In genomic region chr6:13574571-13575376, GRCh38 we compare ENCODE assay signal across 1 cellular context.
TF ChIP-seq lines count a peak whose summit lies in the region.

SIRT5 (plus strand) TSS chr6:13574601; CDS start chr6:13584111, 9,510 bp downstream.

TF ChIP-seq in WTC11, 78 proteins besides CTCF, POLR2A, EP300 and RAD21 (continued from another document and continues in another):
- TF ChIP-seq ZNF532 (CRISPR knock-in tag; IDR thresholded peaks at IDR 0.05; ENCODE audit: borderline replicate concordance) (no peak), ZNF396 (CRISPR knock-in tag; IDR thresholded peaks at IDR 0.05; ENCODE audit: borderline replicate concordance) (no peak), TEAD1 (CRISPR knock-in tag; IDR thresholded peaks at IDR 0.05) (0 out of 2 replicates have a peak, but pooled peaks have one; percentile 53), NR1H2 (CRISPR knock-in tag; IDR thresholded peaks at IDR 0.05) (no peak), ZBTB43 (CRISPR knock-in tag; IDR thresholded peaks at IDR 0.05) (peak; percentile 72; the same call in 1 of the 2 replicates), EMX1 (CRISPR knock-in tag; IDR thresholded peaks at IDR 0.05) (peak; percentile 43; the same call in 1 of the 2 replicates), FOXP4 (CRISPR knock-in tag; IDR thresholded peaks at IDR 0.05) (peak; percentile 72; the same call in 1 of the 2 replicates), ZNF121 (CRISPR knock-in tag; IDR thresholded peaks at IDR 0.05) (no peak), NFYB (CRISPR knock-in tag; conservative IDR thresholded peaks at IDR 0.05; ENCODE audit: low read depth) (no peak; the same call in 1 of the 2 replicates), HMGA2 (CRISPR knock-in tag; IDR thresholded peaks at IDR 0.05) (no peak), ZNF219 (CRISPR knock-in tag; IDR thresholded peaks at IDR 0.05; ENCODE audit: borderline replicate concordance) (0 out of 2 replicates have a peak, but pooled peaks have one; percentile 24), HMGXB4 (CRISPR knock-in tag; IDR thresholded peaks at IDR 0.05) (peak; percentile 18; the same call in 1 of the 2 replicates), CREM (CRISPR knock-in tag; IDR thresholded peaks at IDR 0.05) (0 out of 2 replicates have a peak, but pooled peaks have one; percentile 24), ZNF232 (CRISPR knock-in tag; IDR thresholded peaks at IDR 0.05) (peak; percentile 34; the same call in 1 of the 2 replicates), ATF1 (CRISPR knock-in tag; IDR thresholded peaks at IDR 0.05) (0 out of 2 replicates have a peak, but pooled peaks have one; percentile 40), GTF2I (CRISPR knock-in tag; conservative IDR thresholded peaks at IDR 0.05) (no peak), TCF7 (CRISPR knock-in tag; IDR thresholded peaks at IDR 0.05; ENCODE audit: low read depth) (0 out of 2 replicates have a peak, but pooled peaks have one; percentile 60), ZNF281 (CRISPR knock-in tag; IDR thresholded peaks at IDR 0.05) (no peak), FOXP1 (CRISPR knock-in tag; IDR thresholded peaks at IDR 0.05; ENCODE audit: borderline replicate concordance) (peak; percentile 64; the same call in 1 of the 2 replicates), ELF4 (CRISPR knock-in tag; IDR thresholded peaks at IDR 0.05; ENCODE audit: low read depth) (no peak), CBFB (CRISPR knock-in tag; IDR thresholded peaks at IDR 0.05; ENCODE audit: low read depth) (no peak), NFE2L1 (CRISPR knock-in tag; IDR thresholded peaks at IDR 0.05) (peak; percentile 81; the same call in 1 of the 2 replicates), ZNF317 (CRISPR knock-in tag; IDR thresholded peaks at IDR 0.05; ENCODE audit: borderline replicate concordance, low read depth) (no peak)
- TF ChIP-seq, protein P1, sequence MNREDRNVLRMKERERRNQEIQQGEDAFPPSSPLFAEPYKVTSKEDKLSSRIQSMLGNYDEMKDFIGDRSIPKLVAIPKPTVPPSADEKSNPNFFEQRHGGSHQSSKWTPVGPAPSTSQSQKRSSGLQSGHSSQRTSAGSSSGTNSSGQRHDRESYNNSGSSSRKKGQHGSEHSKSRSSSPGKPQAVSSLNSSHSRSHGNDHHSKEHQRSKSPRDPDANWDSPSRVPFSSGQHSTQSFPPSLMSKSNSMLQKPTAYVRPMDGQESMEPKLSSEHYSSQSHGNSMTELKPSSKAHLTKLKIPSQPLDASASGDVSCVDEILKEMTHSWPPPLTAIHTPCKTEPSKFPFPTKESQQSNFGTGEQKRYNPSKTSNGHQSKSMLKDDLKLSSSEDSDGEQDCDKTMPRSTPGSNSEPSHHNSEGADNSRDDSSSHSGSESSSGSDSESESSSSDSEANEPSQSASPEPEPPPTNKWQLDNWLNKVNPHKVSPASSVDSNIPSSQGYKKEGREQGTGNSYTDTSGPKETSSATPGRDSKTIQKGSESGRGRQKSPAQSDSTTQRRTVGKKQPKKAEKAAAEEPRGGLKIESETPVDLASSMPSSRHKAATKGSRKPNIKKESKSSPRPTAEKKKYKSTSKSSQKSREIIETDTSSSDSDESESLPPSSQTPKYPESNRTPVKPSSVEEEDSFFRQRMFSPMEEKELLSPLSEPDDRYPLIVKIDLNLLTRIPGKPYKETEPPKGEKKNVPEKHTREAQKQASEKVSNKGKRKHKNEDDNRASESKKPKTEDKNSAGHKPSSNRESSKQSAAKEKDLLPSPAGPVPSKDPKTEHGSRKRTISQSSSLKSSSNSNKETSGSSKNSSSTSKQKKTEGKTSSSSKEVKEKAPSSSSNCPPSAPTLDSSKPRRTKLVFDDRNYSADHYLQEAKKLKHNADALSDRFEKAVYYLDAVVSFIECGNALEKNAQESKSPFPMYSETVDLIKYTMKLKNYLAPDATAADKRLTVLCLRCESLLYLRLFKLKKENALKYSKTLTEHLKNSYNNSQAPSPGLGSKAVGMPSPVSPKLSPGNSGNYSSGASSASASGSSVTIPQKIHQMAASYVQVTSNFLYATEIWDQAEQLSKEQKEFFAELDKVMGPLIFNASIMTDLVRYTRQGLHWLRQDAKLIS (CRISPR knock-in tag; IDR thresholded peaks at IDR 0.05; ENCODE audit: borderline replicate concordance): no peak
- TF ChIP-seq, protein P2, sequence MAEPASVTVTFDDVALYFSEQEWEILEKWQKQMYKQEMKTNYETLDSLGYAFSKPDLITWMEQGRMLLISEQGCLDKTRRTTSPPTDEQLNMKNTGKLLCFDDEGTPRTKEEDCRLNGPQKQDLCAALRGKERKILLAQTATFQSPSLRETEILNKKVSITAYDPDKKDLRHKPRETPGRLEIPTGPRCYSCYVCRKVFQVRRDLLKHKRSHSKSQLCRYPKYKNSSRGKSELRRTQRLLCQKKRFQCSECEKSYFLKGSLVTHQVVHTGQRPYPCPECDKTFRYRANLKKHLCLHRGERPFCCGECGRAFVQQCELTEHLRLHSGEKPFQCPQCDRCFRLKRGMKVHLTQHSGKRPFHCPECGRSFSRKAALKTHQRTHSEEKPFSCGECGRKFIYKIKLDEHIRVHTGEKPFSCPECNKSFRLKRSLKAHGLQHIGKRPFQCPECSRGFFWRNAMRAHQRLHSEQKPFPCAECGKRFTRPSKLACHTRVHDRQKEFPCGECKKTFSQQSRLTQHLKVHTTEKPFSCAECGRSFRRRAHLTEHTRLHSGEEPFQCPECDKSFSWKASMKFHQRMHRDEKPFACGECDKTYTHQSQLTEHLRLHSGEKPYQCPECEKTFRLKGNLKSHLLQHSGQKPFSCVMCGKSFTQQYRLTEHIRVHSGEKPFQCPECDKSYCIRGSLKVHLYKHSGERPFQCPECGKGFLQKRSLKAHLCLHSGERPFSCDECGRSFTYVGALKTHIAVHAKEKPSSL (CRISPR knock-in tag; conservative IDR thresholded peaks at IDR 0.05): no peak
- TF ChIP-seq, protein P3, sequence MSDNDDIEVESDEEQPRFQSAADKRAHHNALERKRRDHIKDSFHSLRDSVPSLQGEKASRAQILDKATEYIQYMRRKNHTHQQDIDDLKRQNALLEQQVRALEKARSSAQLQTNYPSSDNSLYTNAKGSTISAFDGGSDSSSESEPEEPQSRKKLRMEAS (CRISPR knock-in tag; IDR thresholded peaks at IDR 0.05): peak; percentile 44; the same call in 1 of the 2 replicates
- TF ChIP-seq, protein P4, sequence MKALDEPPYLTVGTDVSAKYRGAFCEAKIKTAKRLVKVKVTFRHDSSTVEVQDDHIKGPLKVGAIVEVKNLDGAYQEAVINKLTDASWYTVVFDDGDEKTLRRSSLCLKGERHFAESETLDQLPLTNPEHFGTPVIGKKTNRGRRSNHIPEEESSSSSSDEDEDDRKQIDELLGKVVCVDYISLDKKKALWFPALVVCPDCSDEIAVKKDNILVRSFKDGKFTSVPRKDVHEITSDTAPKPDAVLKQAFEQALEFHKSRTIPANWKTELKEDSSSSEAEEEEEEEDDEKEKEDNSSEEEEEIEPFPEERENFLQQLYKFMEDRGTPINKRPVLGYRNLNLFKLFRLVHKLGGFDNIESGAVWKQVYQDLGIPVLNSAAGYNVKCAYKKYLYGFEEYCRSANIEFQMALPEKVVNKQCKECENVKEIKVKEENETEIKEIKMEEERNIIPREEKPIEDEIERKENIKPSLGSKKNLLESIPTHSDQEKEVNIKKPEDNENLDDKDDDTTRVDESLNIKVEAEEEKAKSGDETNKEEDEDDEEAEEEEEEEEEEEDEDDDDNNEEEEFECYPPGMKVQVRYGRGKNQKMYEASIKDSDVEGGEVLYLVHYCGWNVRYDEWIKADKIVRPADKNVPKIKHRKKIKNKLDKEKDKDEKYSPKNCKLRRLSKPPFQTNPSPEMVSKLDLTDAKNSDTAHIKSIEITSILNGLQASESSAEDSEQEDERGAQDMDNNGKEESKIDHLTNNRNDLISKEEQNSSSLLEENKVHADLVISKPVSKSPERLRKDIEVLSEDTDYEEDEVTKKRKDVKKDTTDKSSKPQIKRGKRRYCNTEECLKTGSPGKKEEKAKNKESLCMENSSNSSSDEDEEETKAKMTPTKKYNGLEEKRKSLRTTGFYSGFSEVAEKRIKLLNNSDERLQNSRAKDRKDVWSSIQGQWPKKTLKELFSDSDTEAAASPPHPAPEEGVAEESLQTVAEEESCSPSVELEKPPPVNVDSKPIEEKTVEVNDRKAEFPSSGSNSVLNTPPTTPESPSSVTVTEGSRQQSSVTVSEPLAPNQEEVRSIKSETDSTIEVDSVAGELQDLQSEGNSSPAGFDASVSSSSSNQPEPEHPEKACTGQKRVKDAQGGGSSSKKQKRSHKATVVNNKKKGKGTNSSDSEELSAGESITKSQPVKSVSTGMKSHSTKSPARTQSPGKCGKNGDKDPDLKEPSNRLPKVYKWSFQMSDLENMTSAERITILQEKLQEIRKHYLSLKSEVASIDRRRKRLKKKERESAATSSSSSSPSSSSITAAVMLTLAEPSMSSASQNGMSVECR (CRISPR knock-in tag; IDR thresholded peaks at IDR 0.05; ENCODE audit: borderline replicate concordance): peak; percentile 54; the same call in 1 of the 2 replicates
